In genomic region chr12:132450391-132451171, GRCh38 we compare ENCODE assay signal across 15 cellular contexts. TPM values are rescaled to one million over a fixed set of nuclear protein-coding genes. Genes with fewer than 3 reads are reported as not detected.
DNase-seq lines count a peak whose midpoint lies in the region; ATAC-seq, FAIRE-seq and TF ChIP-seq lines count a peak whose summit lies in the region.
"Had no signal": no experiment of that assay in that cellular context is flagged by ENCODE, and none has a peak within 500 bp of the region (broad histone marks: within the 10 kb centered on the region; RNA-seq: fewer than 3 reads in every experiment).

No MANE protein-coding gene starts in this region.

- H3K27me3 ChIP-seq in right cardiac atrium (ENCODE audit: control insufficient read depth, insufficient read depth) (no peaks in the 10 kb centered on the region), upper lobe of right lung (peaks cover 9% of the 10 kb centered on the region), small intestine (ENCODE audit: control insufficient read depth in 2 of 2, insufficient read depth in 2 of 2, low read length in 2 of 2) (peaks cover 0 to 10% of the 10 kb centered on the region in 2 donors)

- FAIRE-seq in small intestine (lab: Jason Lieb, UNC): no peak

- H3K36me3 ChIP-seq in upper lobe of right lung: no peaks in the 10 kb centered on the region
- H3K36me3 ChIP-seq in small intestine (ENCODE audit: control insufficient read depth in 2 of 2, insufficient read depth in 2 of 2, low read length in 2 of 2): no peaks in the 10 kb centered on the region

- H3K4me1 ChIP-seq in right cardiac atrium (ENCODE audit: control insufficient read depth, insufficient read depth, low read length): no peaks in the 10 kb centered on the region
- H3K4me1 ChIP-seq in upper lobe of right lung: no peaks in the 10 kb centered on the region
- H3K4me1 ChIP-seq in small intestine (ENCODE audit: control insufficient read depth in 2 of 2, insufficient read depth in 1 of 2, low read depth in 1 of 2, low read length in 1 of 2): no peaks in the 10 kb centered on the region

- peaks cover 33% of the 10 kb centered on the region for H3K4me1 Mint-ChIP-seq in glutamatergic neuron (ENCODE audit: low read depth, unreplicated experiment)

- TF ChIP-seq CTCF in glutamatergic neuron (IDR thresholded peaks at IDR 0.05; ENCODE audit: partially characterized antibody, unreplicated experiment) (no peak), upper lobe of right lung (IDR thresholded peaks at IDR 0.05) (no peak)

- no peak overlapping the region for H3K4me3 ChIP-seq in right cardiac atrium (ENCODE audit: low read length)
- no peak overlapping the region for H3K4me3 ChIP-seq in upper lobe of right lung
- H3K4me3 ChIP-seq in small intestine (ENCODE audit: low read depth in 1 of 2, low read length in 2 of 2): no peak overlapping the region
- H3K4me3 ChIP-seq: smooth muscle cell had no signal

- no peak for ATAC-seq in right cardiac atrium
- ATAC-seq in left cardiac atrium: no peak
- no peak for ATAC-seq in upper lobe of right lung
- no peak for ATAC-seq in HG02884 (IDR thresholded peaks at IDR 0.05; ENCODE audit: unreplicated experiment)

- H3K9me3 ChIP-seq in right cardiac atrium (ENCODE audit: control insufficient read depth, low read length) (no peaks in the 10 kb centered on the region), upper lobe of right lung (no peaks in the 10 kb centered on the region), small intestine (ENCODE audit: control insufficient read depth, low read depth) (no peaks in the 10 kb centered on the region)

- peaks cover 24% of the 10 kb centered on the region for H3K9me3 Mint-ChIP-seq in glutamatergic neuron (ENCODE audit: unreplicated experiment)
- H3K9me3 Mint-ChIP-seq: activated naive CD4-positive, alpha-beta T cell treated with anti-CD3 and anti-CD28 coated beads for 36 hours had no signal

- H3K27me3 Mint-ChIP-seq in glutamatergic neuron (ENCODE audit: unreplicated experiment): peaks cover 16% of the 10 kb centered on the region

- H3K27ac Mint-ChIP-seq in glutamatergic neuron (ENCODE audit: unreplicated experiment): peak overlapping the region; percentile 82
- H3K27ac Mint-ChIP-seq: activated naive CD4-positive, alpha-beta T cell treated with anti-CD3 and anti-CD28 coated beads for 36 hours had no signal

- no peak overlapping the region for H3K4me3 Mint-ChIP-seq in glutamatergic neuron (ENCODE audit: unreplicated experiment)
- H3K4me3 Mint-ChIP-seq: activated naive CD4-positive, alpha-beta T cell treated with anti-CD3 and anti-CD28 coated beads for 36 hours had no signal

- peak in 2 of 3 donors; percentile 43 to 52 for DNase-seq in right cardiac atrium
- DNase-seq in left cardiac atrium: no peak
- DNase-seq in NCI-H2227 treated with DMSO at 0.1 percent for 48 hours (lab: John Stamatoyannopoulos, UW): peak; percentile 16
- DNase-seq in glutamatergic neuron: no peak
- no peak for DNase-seq in upper lobe of right lung
- DNase-seq in activated effector memory CD4-positive, alpha-beta T cell treated with Interleukin-2 at 50 U/mL for 16 hours: no peak
- DNase-seq in small intestine: no peak
- DNase-seq: activated CD4-positive, alpha-beta T cell treated with anti-CD3 and anti-CD28 coated beads for 1 hour; hippocampal formation; NCI-H1930; stimulated activated naive CD4-positive, alpha-beta T cell treated with Interleukin-2 at 50 U/mL for 16 hours; T-helper 2 cell had no signal

- 55% methylated on average over 23 of the region's 23 CpGs for WGBS in right cardiac atrium
- WGBS in small intestine, 3 donors: 34 to 53% (median 43%) methylated on average over 18 to 23 of the region's 23 CpGs

- H3K36me3 Mint-ChIP-seq in glutamatergic neuron (ENCODE audit: unreplicated experiment): peaks cover 4% of the 10 kb centered on the region

- intact Hi-C loops in right cardiac atrium (cut with DNase I) (no loop called here), left cardiac atrium (cut with DNase I) (no loop called here), upper lobe of right lung (cut with DNase I) (no loop called here)

- H3K27ac ChIP-seq in right cardiac atrium (ENCODE audit: low read length): no peak overlapping the region
- H3K27ac ChIP-seq in upper lobe of right lung: no peak overlapping the region
- H3K27ac ChIP-seq in small intestine (ENCODE audit: low read depth in 1 of 2, low read length in 1 of 2): no peak overlapping the region

RNA-seq across cellular contexts. Expression of gene FBRSL1, which starts 39.4 kb away (rescaled TPM):
- total RNA-seq in right cardiac atrium (10 to 100 TPM; 50.4 to 65.0 (median 54.7) TPM), left cardiac atrium (10 to 100 TPM; 46.7 to 49.4 TPM), glutamatergic neuron (ENCODE audit: unreplicated experiment) (211 TPM), upper lobe of right lung (49.5 TPM)
- polyA plus RNA-seq in right cardiac atrium (36.4 TPM), small intestine (10 to 100 TPM; 24.3 to 37.6 (median 27.5) TPM)

Comparison
In these comparisons a context has a peak if more than half of its experiments do, and no peak if none do; other contexts are left out.
1. DNase-seq: peak in right cardiac atrium (2 of 3) and NCI-H2227 treated with DMSO at 0.1 percent for 48 hours (single experiment); none in left cardiac atrium (single experiment), glutamatergic neuron (single experiment), upper lobe of right lung (single experiment), activated effector memory CD4-positive, alpha-beta T cell treated with Interleukin-2 at 50 U/mL for 16 hours (single experiment) and small intestine (single experiment).